In genomic region chr22:41197046-41197807, GRCh38 we compare ENCODE assay signal across 1 cellular context.
TF ChIP-seq lines count a peak whose summit lies in the region.

No MANE protein-coding gene starts in this region.

TF ChIP-seq in HepG2, 621 proteins besides CTCF, POLR2A, EP300 and RAD21 (continued from another document and continues in another):
- TF ChIP-seq DMTF1 (CRISPR knock-in tag; IDR thresholded peaks at IDR 0.05), result no peak
- TF ChIP-seq NFYB (CRISPR knock-in tag; IDR thresholded peaks at IDR 0.05), result peak; percentile 63
- TF ChIP-seq BRD4 (CRISPR knock-in tag; IDR thresholded peaks at IDR 0.05), result no peak
- TF ChIP-seq ZKSCAN8 (CRISPR knock-in tag; IDR thresholded peaks at IDR 0.05; ENCODE audit: borderline replicate concordance), result no peak
- TF ChIP-seq SMARCE1 (IDR thresholded peaks at IDR 0.05; ENCODE audit: borderline replicate concordance), result no peak
- TF ChIP-seq ELK4 (CRISPR knock-in tag; IDR thresholded peaks at IDR 0.05; ENCODE audit: borderline replicate concordance), result no peak
- peak; percentile 32; the same call in 1 of the 2 replicates for TF ChIP-seq ZFP36L1 (CRISPR knock-in tag; IDR thresholded peaks at IDR 0.05)
- TF ChIP-seq ZNF335 (CRISPR knock-in tag; IDR thresholded peaks at IDR 0.05), result no peak
- TF ChIP-seq ZNF101 (CRISPR knock-in tag; IDR thresholded peaks at IDR 0.05; ENCODE audit: borderline replicate concordance, low read depth), result no peak
- no peak for TF ChIP-seq FOSL1 (CRISPR knock-in tag; IDR thresholded peaks at IDR 0.05; ENCODE audit: borderline replicate concordance)
- no peak for TF ChIP-seq U2AF2 (IDR thresholded peaks at IDR 0.05; ENCODE audit: low read depth, low read length)
- TF ChIP-seq SALL2 (CRISPR knock-in tag; IDR thresholded peaks at IDR 0.05), result no peak
- no peak for TF ChIP-seq TRIM24 (CRISPR knock-in tag; IDR thresholded peaks at IDR 0.05)
- no peak for TF ChIP-seq HNF1A (IDR thresholded peaks at IDR 0.05; ENCODE audit: low read depth)
- 0 out of 2 replicates have a peak, but pooled peaks have one; percentile 33 for TF ChIP-seq HNF1A (CRISPR knock-in tag; IDR thresholded peaks at IDR 0.05; ENCODE audit: borderline replicate concordance)
- no peak for TF ChIP-seq ZNF776 (CRISPR knock-in tag; IDR thresholded peaks at IDR 0.05)
- TF ChIP-seq ATF3 (CRISPR knock-in tag; IDR thresholded peaks at IDR 0.05), result no peak
- no peak for TF ChIP-seq ZSCAN30 (CRISPR knock-in tag; IDR thresholded peaks at IDR 0.05)
- no peak for TF ChIP-seq SKIL (CRISPR knock-in tag; IDR thresholded peaks at IDR 0.05; ENCODE audit: borderline replicate concordance)
- TF ChIP-seq MATR3 (CRISPR knock-in tag; IDR thresholded peaks at IDR 0.05), result no peak
- no peak for TF ChIP-seq ZNF773 (CRISPR knock-in tag; IDR thresholded peaks at IDR 0.05; ENCODE audit: borderline replicate concordance)
- no peak for TF ChIP-seq THAP8 (CRISPR knock-in tag; IDR thresholded peaks at IDR 0.05; ENCODE audit: borderline replicate concordance)
- no peak for TF ChIP-seq ZXDC (CRISPR knock-in tag; IDR thresholded peaks at IDR 0.05)
- peak; percentile 52; the same call in 1 of the 2 replicates for TF ChIP-seq MTA1 (CRISPR knock-in tag; IDR thresholded peaks at IDR 0.05; ENCODE audit: borderline replicate concordance)
- no peak for TF ChIP-seq CREB1 (IDR thresholded peaks at IDR 0.05)
- TF ChIP-seq CREB1 (CRISPR knock-in tag; IDR thresholded peaks at IDR 0.05), result no peak
- TF ChIP-seq NFE2 (CRISPR knock-in tag; IDR thresholded peaks at IDR 0.05), result no peak
- no peak for TF ChIP-seq CEBPZ (IDR thresholded peaks at IDR 0.05; ENCODE audit: low read length)
- TF ChIP-seq ONECUT2 (CRISPR knock-in tag; IDR thresholded peaks at IDR 0.05), result no peak
- TF ChIP-seq TBX3 (IDR thresholded peaks at IDR 0.05; ENCODE audit: borderline replicate concordance), result no peak
- no peak for TF ChIP-seq ZNF17 (CRISPR knock-in tag; IDR thresholded peaks at IDR 0.05)
- no peak for TF ChIP-seq HCFC1 (IDR thresholded peaks at IDR 0.05; ENCODE audit: low read depth, low read length)
- TF ChIP-seq HDAC6 (IDR thresholded peaks at IDR 0.05; ENCODE audit: low read depth, low read length), result no peak
- no peak for TF ChIP-seq CHCHD3 (CRISPR knock-in tag; IDR thresholded peaks at IDR 0.05)
- peak; percentile 31; the same call in 1 of the 2 replicates for TF ChIP-seq ZNF343 (CRISPR knock-in tag; IDR thresholded peaks at IDR 0.05)
- peak; percentile 18 for TF ChIP-seq SRSF1 (optimal IDR thresholded peaks at IDR 0.05; ENCODE audit: low read depth, low read length)
- no peak for TF ChIP-seq ZNF737 (CRISPR knock-in tag; IDR thresholded peaks at IDR 0.05; ENCODE audit: borderline replicate concordance)
- TF ChIP-seq KDM2A (CRISPR knock-in tag; IDR thresholded peaks at IDR 0.05; ENCODE audit: borderline replicate concordance, low read depth), result peak; percentile 26; the same call in 1 of the 2 replicates
